In genomic region chr11:12517306-12517705, GRCh38 we compare ENCODE assay signal across 22 cellular contexts.
DNase-seq lines count a peak whose midpoint lies in the region; TF ChIP-seq lines count a peak whose summit lies in the region.
"Had no signal": no experiment of that assay in that cellular context is flagged by ENCODE, and none has a peak within 500 bp of the region (broad histone marks: within the 10 kb centered on the region; RNA-seq: fewer than 3 reads in every experiment).

No MANE protein-coding gene starts in this region.

- intact Hi-C loops in sigmoid colon (cut with DNase I), result no loop called here
- intact Hi-C loops in activated CD4-positive, alpha-beta memory T cell treated with anti-CD3 and anti-CD28 coated beads for 36 hours (cut with micrococcal nuclease), result no loop called here

- no peak overlapping the region for H2BK15ac ChIP-seq in neuronal stem cell (ENCODE audit: low read length)

- no peak for TF ChIP-seq CTCF in VCaP (conservative IDR thresholded peaks at IDR 0.05)
- TF ChIP-seq CTCF in sigmoid colon (IDR thresholded peaks at IDR 0.05), result no peak

- no peak overlapping the region for H3K4ac ChIP-seq in neuronal stem cell (ENCODE audit: low read length)

- CTCF ChIA-PET in activated CD4-positive, alpha-beta memory T cell treated with anti-CD3 and anti-CD28 coated beads for 36 hours (lab: Charles Lee), result no interaction called here

- H3K27ac ChIP-seq in VCaP (peak overlapping the region; percentile 26; the same call in 1 of the 2 replicates), neuronal stem cell (replicated peaks; ENCODE audit: low read length) (no peak overlapping the region), sigmoid colon (peak overlapping the region in 2 of 4 donors; percentile 46 to 50), Karpas-422 (ENCODE audit: low read length) (no peak overlapping the region)
- H3K27ac ChIP-seq: 22Rv1; A549; BLaER1 treated with 17β-estradiol and CSF1 and Interleukin-3, amounts not matched to agents 10 nM and 100 nM; C4-2B had no signal

- no peak overlapping the region for H3K18ac ChIP-seq in neuronal stem cell (ENCODE audit: low read length)

- no peak overlapping the region for H3K4me3 ChIP-seq in neuronal stem cell (ENCODE audit: low read length in 2 of 2)
- no peak overlapping the region for H3K4me3 ChIP-seq in sigmoid colon
- no peak overlapping the region for H3K4me3 ChIP-seq in Karpas-422 (ENCODE audit: low read length)
- H3K4me3 ChIP-seq: A549; BLaER1 treated with 17β-estradiol and CSF1 and Interleukin-3, amounts not matched to agents 10 nM and 100 nM; GM12878 had no signal

- H3K27me3 Mint-ChIP-seq in activated CD4-positive, alpha-beta memory T cell treated with anti-CD3 and anti-CD28 coated beads for 36 hours, result no peaks in the 10 kb centered on the region
- H3K27me3 Mint-ChIP-seq: B cell had no signal

- H2AFZ ChIP-seq in neuronal stem cell (ENCODE audit: low read length) (no peak overlapping the region), Karpas-422 (ENCODE audit: low read length) (no peak overlapping the region)

- no peak overlapping the region for H4K8ac ChIP-seq in neuronal stem cell (ENCODE audit: low read depth, low read length)

- H3K27ac Mint-ChIP-seq in activated CD4-positive, alpha-beta memory T cell treated with anti-CD3 and anti-CD28 coated beads for 36 hours, result no peak overlapping the region
- H3K27ac Mint-ChIP-seq: B cell; CD4-positive, alpha-beta T cell; CD8-positive, alpha-beta T cell had no signal

- no peaks in the 10 kb centered on the region for H3K79me1 ChIP-seq in neuronal stem cell (ENCODE audit: low read depth, low read length)

- no peak for DNase-seq in neuronal stem cell (ENCODE audit: low spot score)
- peak; percentile 55 for DNase-seq in sigmoid colon
- no peak for DNase-seq in Karpas-422
- DNase-seq in activated CD4-positive, alpha-beta memory T cell treated with anti-CD3 and anti-CD28 coated beads for 36 hours, result no peak
- no peak for DNase-seq in KG1 (lab: John Stamatoyannopoulos, UW)
- DNase-seq: AML-193; Calu3; CD4-positive, alpha-beta T cell; CD8-positive, alpha-beta T cell; DMS53; DMS79; DND-41; EL; GDM1 had no signal

- H2BK120ac ChIP-seq in neuronal stem cell (ENCODE audit: low read depth, low read length), result no peak overlapping the region

- no peak overlapping the region for H4K91ac ChIP-seq in neuronal stem cell (ENCODE audit: low read depth, low read length, poor library complexity)

- H3K79me2 ChIP-seq in Karpas-422 (ENCODE audit: low read length), result no peaks in the 10 kb centered on the region

- no peak overlapping the region for H2BK12ac ChIP-seq in neuronal stem cell (ENCODE audit: low read length)

- no peaks in the 10 kb centered on the region for H3K4me1 Mint-ChIP-seq in activated CD4-positive, alpha-beta memory T cell treated with anti-CD3 and anti-CD28 coated beads for 36 hours (ENCODE audit: low read depth)
- H3K4me1 Mint-ChIP-seq: B cell had no signal

- no peak overlapping the region for H3K4me3 Mint-ChIP-seq in activated CD4-positive, alpha-beta memory T cell treated with anti-CD3 and anti-CD28 coated beads for 36 hours
- H3K4me3 Mint-ChIP-seq: B cell; CD4-positive, alpha-beta T cell; CD8-positive, alpha-beta T cell had no signal

- peak overlapping the region; percentile 51 for H2AK5ac ChIP-seq in neuronal stem cell (ENCODE audit: low read depth, low read length)

- TF ChIP-seq EP300 in sigmoid colon (IDR thresholded peaks at IDR 0.05), result no peak

- no peak overlapping the region for H2BK5ac ChIP-seq in neuronal stem cell (ENCODE audit: low read length)

- H3K9ac ChIP-seq in neuronal stem cell (ENCODE audit: low read depth, low read length, poor library complexity) (no peak overlapping the region), Karpas-422 (ENCODE audit: low read length) (no peak overlapping the region)
- H3K9ac ChIP-seq: BLaER1 treated with 17β-estradiol and CSF1 and Interleukin-3, amounts not matched to agents 10 nM and 100 nM had no signal

- H3K9me3 ChIP-seq in neuronal stem cell (replicated peaks in 1 of 2; ENCODE audit: control insufficient read depth in 2 of 2, insufficient read depth in 1 of 2, low read depth in 1 of 2, low read length in 2 of 2), result no peaks in the 10 kb centered on the region
- H3K9me3 ChIP-seq in sigmoid colon, result no peaks in the 10 kb centered on the region
- no peaks in the 10 kb centered on the region for H3K9me3 ChIP-seq in Karpas-422 (ENCODE audit: low read length)
- H3K9me3 ChIP-seq: A549; BLaER1 treated with 17β-estradiol and CSF1 and Interleukin-3, amounts not matched to agents 10 nM and 100 nM; Caco-2 had no signal

- no peaks in the 10 kb centered on the region for H3K36me3 ChIP-seq in neuronal stem cell (replicated peaks in 1 of 2; ENCODE audit: control insufficient read depth in 2 of 2, insufficient read depth in 2 of 2, low read length in 2 of 2)
- peaks cover 3 to 98% (median 34%) of the 10 kb centered on the region in 4 donors for H3K36me3 ChIP-seq in sigmoid colon
- no peaks in the 10 kb centered on the region for H3K36me3 ChIP-seq in Karpas-422 (ENCODE audit: insufficient read depth, low read length)
- H3K36me3 ChIP-seq: BLaER1 treated with 17β-estradiol and CSF1 and Interleukin-3, amounts not matched to agents 10 nM and 100 nM had no signal

- WGBS in neuronal stem cell (ENCODE audit: extremely low coverage in 2 of 2, insufficient read length in 2 of 2, insufficient replicate concordance in 1 of 2), 2 donors, result no CpG with 5 or more reads among the region's 4 CpGs
- WGBS in sigmoid colon, 2 donors, result 87 to 90% methylated on average over 4 of the region's 4 CpGs

- H3K14ac ChIP-seq in neuronal stem cell (ENCODE audit: low read length), result no peak overlapping the region

- no peaks in the 10 kb centered on the region for H3K9me3 Mint-ChIP-seq in activated CD4-positive, alpha-beta memory T cell treated with anti-CD3 and anti-CD28 coated beads for 36 hours
- H3K9me3 Mint-ChIP-seq: CD4-positive, alpha-beta T cell; CD8-positive, alpha-beta T cell had no signal

- POLR2A ChIA-PET in activated CD4-positive, alpha-beta memory T cell treated with anti-CD3 and anti-CD28 coated beads for 36 hours (lab: Charles Lee), result no interaction called here

- H3K9me2 ChIP-seq in Karpas-422 (replicated peaks; ENCODE audit: insufficient read depth, low read length), result no peaks in the 10 kb centered on the region

- TF ChIP-seq POLR2A in sigmoid colon (IDR thresholded peaks at IDR 0.05), result no peak

- no peaks in the 10 kb centered on the region for H4K20me1 ChIP-seq in Karpas-422 (ENCODE audit: insufficient read depth, low read depth, low read length)
- H4K20me1 ChIP-seq: BLaER1 treated with 17β-estradiol and CSF1 and Interleukin-3, amounts not matched to agents 10 nM and 100 nM had no signal

- peaks cover 0 to 6% of the 10 kb centered on the region in 2 donors for H3K4me1 ChIP-seq in neuronal stem cell (ENCODE audit: control insufficient read depth in 2 of 2, insufficient read depth in 1 of 2, low read depth in 1 of 2, low read length in 2 of 2)
- H3K4me1 ChIP-seq in sigmoid colon, result peaks cover 0 to 19% (median 14%) of the 10 kb centered on the region in 4 donors
- no peaks in the 10 kb centered on the region for H3K4me1 ChIP-seq in Karpas-422 (ENCODE audit: low read length)
- H3K4me1 ChIP-seq: A549 had no signal

- H3K27me3 ChIP-seq in neuronal stem cell (ENCODE audit: control insufficient read depth in 3 of 3, insufficient read depth in 3 of 3, low read depth in 1 of 3, low read length in 3 of 3), result peaks cover 0 to 11% (median 0%) of the 10 kb centered on the region in 3 experiments
- H3K27me3 ChIP-seq in sigmoid colon, result no peaks in the 10 kb centered on the region
- no peaks in the 10 kb centered on the region for H3K27me3 ChIP-seq in Karpas-422 (ENCODE audit: low read length)
- H3K27me3 ChIP-seq: BLaER1 treated with 17β-estradiol and CSF1 and Interleukin-3, amounts not matched to agents 10 nM and 100 nM had no signal

- H3K23ac ChIP-seq in neuronal stem cell (ENCODE audit: low read depth, low read length, poor library complexity), result no peak overlapping the region

- H3K4me2 ChIP-seq in neuronal stem cell (ENCODE audit: insufficient read depth, low read length, poor library complexity, severe bottlenecking) (no peak overlapping the region), Karpas-422 (ENCODE audit: low read depth, low read length, poor library complexity, severe bottlenecking) (no peak overlapping the region)
- H3K4me2 ChIP-seq: A549; BLaER1 treated with 17β-estradiol and CSF1 and Interleukin-3, amounts not matched to agents 10 nM and 100 nM had no signal

- H3K36me3 Mint-ChIP-seq in activated CD4-positive, alpha-beta memory T cell treated with anti-CD3 and anti-CD28 coated beads for 36 hours, result no peaks in the 10 kb centered on the region
- H3K36me3 Mint-ChIP-seq: CD8-positive, alpha-beta T cell had no signal
